15 cellular contexts compared by ENCODE assay signal in the genomic region with DNA sequence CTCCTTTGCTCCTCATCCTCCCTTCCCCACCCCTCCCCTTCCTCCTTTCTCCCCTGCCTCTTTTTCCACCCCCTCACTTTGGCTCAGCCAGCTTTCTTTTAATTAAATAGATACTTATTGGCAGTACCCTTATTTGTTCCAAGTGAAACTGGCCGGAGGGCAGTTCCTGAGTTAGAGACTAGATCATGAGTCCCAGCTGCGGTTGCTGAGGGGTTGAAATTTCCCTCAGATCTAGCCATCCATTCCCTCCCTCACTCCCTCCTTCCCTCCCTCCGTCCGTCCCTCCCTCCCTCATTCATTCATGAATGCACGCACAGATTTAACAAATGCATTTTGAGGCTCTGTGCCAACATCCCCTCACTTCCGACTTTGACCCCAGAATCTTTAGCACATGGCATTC.
DNase-seq lines count a peak whose midpoint lies in the region; TF ChIP-seq lines count a peak whose summit lies in the region.
"Had no signal": no experiment of that assay in that cellular context is flagged by ENCODE, and none has a peak within 500 bp of the region (broad histone marks: within the 10 kb centered on the region; RNA-seq: fewer than 3 reads in every experiment).

No MANE protein-coding gene starts in this region.

- peaks cover 3% of the 10 kb centered on the region for H3K23me2 ChIP-seq in H9 (ENCODE audit: insufficient read length, low read depth, low read length, poor library complexity, severe bottlenecking)

- H4K8ac ChIP-seq in H9 (replicated peaks; ENCODE audit: insufficient read length, low read depth, low read length), result no peak overlapping the region

- H3K18ac ChIP-seq in H9 (ENCODE audit: insufficient read length, low read depth, low read length), result no peak overlapping the region

- H4K91ac ChIP-seq in H9 (ENCODE audit: insufficient read length, low read depth, low read length), result no peak overlapping the region

- WGBS in H9 (ENCODE audit: extremely low coverage, insufficient read length, low lambda C conversion rate), result no CpG with 5 or more reads among the region's 6 CpGs

- H3K4me1 Mint-ChIP-seq in H9 (peaks cover 6 to 8% of the 10 kb centered on the region in 2 experiments), neural crest cell (no peaks in the 10 kb centered on the region)

- H3K36me3 Mint-ChIP-seq in H9 (ENCODE audit: insufficient read depth in 1 of 3, low read depth in 3 of 3), result no peaks in the 10 kb centered on the region; a peak in 1 of 7 replicates
- H3K36me3 Mint-ChIP-seq in neural crest cell (ENCODE audit: low read depth), result no peaks in the 10 kb centered on the region
- H3K36me3 Mint-ChIP-seq: CD8-positive, alpha-beta T cell had no signal

- H2BK15ac ChIP-seq in H9 (ENCODE audit: low read depth, low read length), result no peak overlapping the region

- H3K4me2 ChIP-seq in H9 (ENCODE audit: insufficient read depth, insufficient read length, low read length), result peak overlapping the region; percentile 50

- no peak overlapping the region for H2BK12ac ChIP-seq in H9 (ENCODE audit: insufficient read length, low read depth, low read length)

- H3K9me3 ChIP-seq in BE2C (no peaks in the 10 kb centered on the region), H9 (ENCODE audit: control insufficient read depth, low read depth, low read length) (no peaks in the 10 kb centered on the region)
- H3K9me3 ChIP-seq: BLaER1 treated with 17β-estradiol and CSF1 and Interleukin-3, amounts not matched to agents 10 nM and 100 nM; Caco-2 had no signal

- no peaks in the 10 kb centered on the region for H3K79me1 ChIP-seq in H9 (ENCODE audit: insufficient read depth, low read depth, low read length, poor library complexity, severe bottlenecking)

- H3K4me3 ChIP-seq in BE2C (ENCODE audit: low read depth, low read length), result no peak overlapping the region; the same call in 1 of the 2 replicates

- H3T11ph ChIP-seq in H9 (ENCODE audit: low read length), result no peak overlapping the region

- H3K27ac ChIP-seq in H9 (ENCODE audit: insufficient read length, low read depth, low read length), result no peak overlapping the region
- H3K27ac ChIP-seq: BLaER1 treated with 17β-estradiol and CSF1 and Interleukin-3, amounts not matched to agents 10 nM and 100 nM; C4-2B had no signal

- H4K5ac ChIP-seq in H9 (ENCODE audit: insufficient read length, low read depth, low read length), result no peak overlapping the region

- H3K14ac ChIP-seq in H9 (ENCODE audit: insufficient read depth, low read length), result no peak overlapping the region

- H3K4me1 ChIP-seq in BE2C (peaks cover 27% of the 10 kb centered on the region), H9 (ENCODE audit: insufficient read depth, low read length) (no peaks in the 10 kb centered on the region; the same call in 1 of the 2 replicates)
- H3K4me1 ChIP-seq: Caco-2 had no signal

- H3K27me3 Mint-ChIP-seq in H9 (ENCODE audit: low read depth) (peaks cover 24% of the 10 kb centered on the region), neural crest cell (ENCODE audit: low read depth) (peaks cover 54% of the 10 kb centered on the region)

- no peak overlapping the region for H3K56ac ChIP-seq in H9 (ENCODE audit: insufficient read length, low read depth, low read length)

- H3K36me3 ChIP-seq in BE2C, result no peaks in the 10 kb centered on the region
- H3K36me3 ChIP-seq: BLaER1 treated with 17β-estradiol and CSF1 and Interleukin-3, amounts not matched to agents 10 nM and 100 nM had no signal

- TF ChIP-seq CTCF in BE2C (IDR thresholded peaks at IDR 0.05; ENCODE audit: low read depth, low read length) (no peak), H9 (conservative IDR thresholded peaks at IDR 0.05) (no peak), neural crest cell (conservative IDR thresholded peaks at IDR 0.05) (no peak), GM13976 (IDR thresholded peaks at IDR 0.05; ENCODE audit: borderline replicate concordance, control extremely low read depth, extremely low read depth, insufficient read depth, missing control alignments) (no peak)

- H2BK120ac ChIP-seq in H9 (ENCODE audit: low read depth, low read length, poor library complexity, severe bottlenecking), result no peak overlapping the region

- peak; percentile 49 for DNase-seq in BE2C
- DNase-seq in H9, result no peak
- peak; percentile 65 for DNase-seq in epidermal melanocyte (ENCODE audit: insufficient read length, low spot score)
- no peak for DNase-seq in neural crest cell (ENCODE audit: low read depth, low spot score)
- no peak for DNase-seq in NCI-H1417 (lab: John Stamatoyannopoulos, UW)
- no peak for DNase-seq in NCI-H2196 treated with DMSO at 0.1 percent for 48 hours (lab: John Stamatoyannopoulos, UW; ENCODE audit: unreplicated experiment)
- no peak for DNase-seq in GM13976 (ENCODE audit: low spot score)
- no peak for DNase-seq in activated CD4-positive, alpha-beta T cell treated with anti-CD3 and anti-CD28 coated beads for 1 hour
- DNase-seq: 8988T, GF-D8 had no signal

- H3K9ac ChIP-seq in H9 (ENCODE audit: extremely low read depth, insufficient read length, low read length), result no peak overlapping the region

- no peaks in the 10 kb centered on the region for H3K27me3 ChIP-seq in BE2C
- no peaks in the 10 kb centered on the region; the same call in 1 of the 2 replicates for H3K27me3 ChIP-seq in H9 (ENCODE audit: insufficient read depth, low read length)

- no peak overlapping the region for H2BK20ac ChIP-seq in H9 (ENCODE audit: low read depth, low read length, poor library complexity, severe bottlenecking)

- H3K9me3 Mint-ChIP-seq in H9 (no peaks in the 10 kb centered on the region), neural crest cell (no peaks in the 10 kb centered on the region)
- H3K9me3 Mint-ChIP-seq: CD4-positive, alpha-beta T cell; CD8-positive, alpha-beta T cell had no signal

- H3K4me3 Mint-ChIP-seq in H9 (peak overlapping the region; percentile 10; a peak in 2 of 5 replicates), neural crest cell (no peak overlapping the region)
- H3K4me3 Mint-ChIP-seq: CD4-positive, alpha-beta T cell; CD8-positive, alpha-beta T cell had no signal

- H2AFZ ChIP-seq in H9 (ENCODE audit: low read length), result no peak overlapping the region

- no peak overlapping the region for H3K4ac ChIP-seq in H9 (ENCODE audit: low read depth, low read length)

- in situ Hi-C loops in GM13976 (cut with MboI; ENCODE audit: low sequenced_read_pairs, unreplicated experiment), result no loop called here

- no peaks in the 10 kb centered on the region for H3K79me2 ChIP-seq in H9 (ENCODE audit: insufficient read depth, low read length)

- H3K27ac Mint-ChIP-seq in H9, result no peak overlapping the region
- H3K27ac Mint-ChIP-seq in neural crest cell (ENCODE audit: unreplicated experiment), result peak overlapping the region; percentile 64
- H3K27ac Mint-ChIP-seq: CD4-positive, alpha-beta T cell; CD8-positive, alpha-beta T cell had no signal

- no peak overlapping the region for H2AK5ac ChIP-seq in H9 (ENCODE audit: insufficient read length, low read length)

- no peak overlapping the region for H3K23ac ChIP-seq in H9 (ENCODE audit: insufficient read length, low read depth, low read length)

- no peak overlapping the region for H2BK5ac ChIP-seq in H9 (ENCODE audit: insufficient read length, low read length)

- no peaks in the 10 kb centered on the region for H4K20me1 ChIP-seq in H9 (ENCODE audit: control insufficient read depth, insufficient read depth, insufficient read length)
- H4K20me1 ChIP-seq: BLaER1 treated with 17β-estradiol and CSF1 and Interleukin-3, amounts not matched to agents 10 nM and 100 nM had no signal

Comparison
In these comparisons a context has a peak if more than half of its experiments do, and no peak if none do; other contexts are left out.
1. DNase-seq: peak in BE2C (single experiment) and epidermal melanocyte (single experiment); none in H9 (single experiment), neural crest cell (single experiment), NCI-H1417 (0 of 3), NCI-H2196 treated with DMSO at 0.1 percent for 48 hours (single experiment), GM13976 (single experiment) and activated CD4-positive, alpha-beta T cell treated with anti-CD3 and anti-CD28 coated beads for 1 hour (single experiment).